8 cellular contexts compared by ENCODE assay signal in the genomic region with DNA sequence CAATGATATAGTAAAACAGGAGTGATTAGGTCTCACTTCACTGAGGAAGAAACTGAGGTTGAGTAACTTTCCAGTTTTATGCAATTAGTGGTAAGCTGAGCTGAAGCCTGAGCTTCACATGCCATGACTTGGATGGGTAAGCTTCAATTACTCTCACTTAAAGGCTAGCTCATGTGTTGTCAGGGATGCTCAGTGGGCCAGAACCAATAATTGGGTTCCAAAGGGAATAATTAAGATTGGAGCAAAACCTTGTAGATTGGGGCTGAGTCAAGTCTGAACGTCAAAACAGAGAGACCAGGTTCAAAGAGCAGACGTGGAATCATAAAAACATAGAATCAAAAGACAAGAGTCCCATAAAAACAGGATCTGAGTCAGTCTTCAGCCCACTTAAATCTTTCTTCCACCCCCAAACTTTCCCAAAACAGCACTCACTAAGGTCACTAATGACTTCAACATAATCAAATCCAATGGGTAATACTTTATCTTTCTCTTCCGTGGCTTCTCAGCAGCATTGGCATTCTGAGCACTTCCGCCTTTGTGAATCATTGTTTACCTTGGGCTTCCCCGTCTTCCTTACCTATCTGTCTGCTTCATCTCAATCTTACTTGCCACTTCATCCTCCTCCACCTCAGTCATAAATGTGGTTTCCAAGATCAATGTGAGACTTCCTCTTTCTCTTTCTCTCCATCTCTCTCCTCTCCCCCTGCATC. TPM values are rescaled to one million over a fixed set of nuclear protein-coding genes. Genes with fewer than 3 reads are reported as not detected.
DNase-seq lines count a peak whose midpoint lies in the region; ATAC-seq, FAIRE-seq and TF ChIP-seq lines count a peak whose summit lies in the region.

No MANE protein-coding gene starts in this region.

- no peaks in the 10 kb centered on the region for H3K36me3 ChIP-seq in keratinocyte (ENCODE audit: control insufficient read depth in 2 of 2, extremely low read depth in 1 of 2, insufficient read depth in 2 of 2, low read length in 2 of 2)
- H3K36me3 ChIP-seq in neuronal stem cell (replicated peaks in 1 of 2; ENCODE audit: control insufficient read depth in 2 of 2, insufficient read depth in 2 of 2, low read length in 2 of 2): no peaks in the 10 kb centered on the region

- DNase-seq in RPMI7951 (ENCODE audit: low read depth) (peak; percentile 83), keratinocyte (ENCODE audit: low read depth, low spot score) (no peak), neuronal stem cell (ENCODE audit: low spot score) (no peak), left ventricle myocardium superior (no peak), GDM1 (lab: John Stamatoyannopoulos, UW) (no peak), NCI-H748 (lab: John Stamatoyannopoulos, UW; ENCODE audit: unreplicated experiment) (no peak)

- H2BK120ac ChIP-seq in neuronal stem cell (ENCODE audit: low read depth, low read length): no peak overlapping the region

- H3K9me1 ChIP-seq in keratinocyte (ENCODE audit: control insufficient read depth, extremely low read depth, insufficient read depth, low read length): no peaks in the 10 kb centered on the region

- no peaks in the 10 kb centered on the region for H3K9me3 ChIP-seq in keratinocyte (ENCODE audit: control insufficient read depth, low read depth, low read length)
- H3K9me3 ChIP-seq in neuronal stem cell (replicated peaks in 1 of 2; ENCODE audit: control insufficient read depth in 2 of 2, insufficient read depth in 1 of 2, low read depth in 1 of 2, low read length in 2 of 2): no peaks in the 10 kb centered on the region

- no peak overlapping the region for H3K18ac ChIP-seq in neuronal stem cell (ENCODE audit: low read length)

- no peaks in the 10 kb centered on the region for H3K79me2 ChIP-seq in keratinocyte (ENCODE audit: control insufficient read depth, insufficient read depth, low read length)

- H2AFZ ChIP-seq in keratinocyte (ENCODE audit: control insufficient read depth, low read length) (peak overlapping the region; percentile 70), neuronal stem cell (ENCODE audit: low read length) (no peak overlapping the region)

- dilution Hi-C loops in keratinocyte (cut with MboI; ENCODE audit: extremely low pct_ligation_motif_present, low sequenced_read_pairs): no loop called here

- no peak overlapping the region for H3K14ac ChIP-seq in neuronal stem cell (ENCODE audit: low read length)

- H3K4me2 ChIP-seq in keratinocyte (ENCODE audit: control insufficient read depth, extremely low read depth, insufficient read depth, low read depth, low read length) (peak overlapping the region; percentile 68), neuronal stem cell (ENCODE audit: insufficient read depth, low read length, poor library complexity, severe bottlenecking) (no peak overlapping the region)

- H3K4me1 ChIP-seq in keratinocyte (ENCODE audit: control insufficient read depth, extremely low read depth, insufficient read depth, low read length) (peaks cover 21% of the 10 kb centered on the region), neuronal stem cell (ENCODE audit: control insufficient read depth in 2 of 2, insufficient read depth in 1 of 2, low read depth in 1 of 2, low read length in 2 of 2) (no peaks in the 10 kb centered on the region)

- ATAC-seq in GM18511 (IDR thresholded peaks at IDR 0.05; ENCODE audit: unreplicated experiment): peak; percentile 97
- ATAC-seq in HG02588 (IDR thresholded peaks at IDR 0.05; ENCODE audit: unreplicated experiment): peak; percentile 89
- no peak for ATAC-seq in left ventricle myocardium superior

- H3K27me3 ChIP-seq in keratinocyte (ENCODE audit: control insufficient read depth, extremely low read depth, insufficient read depth, low read length) (no peaks in the 10 kb centered on the region), neuronal stem cell (ENCODE audit: control insufficient read depth in 3 of 3, insufficient read depth in 3 of 3, low read depth in 1 of 3, low read length in 3 of 3) (peaks cover 0 to 12% (median 0%) of the 10 kb centered on the region in 3 experiments)

- H2BK15ac ChIP-seq in neuronal stem cell (ENCODE audit: low read length): no peak overlapping the region

- peak overlapping the region; percentile 79 for H3K27ac ChIP-seq in keratinocyte (ENCODE audit: control insufficient read depth, insufficient read depth, low read length)
- no peak overlapping the region for H3K27ac ChIP-seq in neuronal stem cell (replicated peaks; ENCODE audit: low read length)

- H3K4me3 ChIP-seq in keratinocyte (ENCODE audit: control insufficient read depth in 2 of 3, extremely low read depth in 1 of 3, insufficient read depth in 2 of 3, low read depth in 1 of 3, low read length in 3 of 3): no peak overlapping the region
- no peak overlapping the region for H3K4me3 ChIP-seq in neuronal stem cell (ENCODE audit: low read length in 2 of 2)

- H4K20me1 ChIP-seq in keratinocyte (ENCODE audit: control insufficient read depth, extremely low read depth, insufficient read depth, low read length): no peaks in the 10 kb centered on the region

- no peak overlapping the region for H3K23ac ChIP-seq in neuronal stem cell (ENCODE audit: low read depth, low read length, poor library complexity)

- H2BK12ac ChIP-seq in neuronal stem cell (ENCODE audit: low read length): no peak overlapping the region

- no CpG with 5 or more reads among the region's 5 CpGs for WGBS in neuronal stem cell (ENCODE audit: extremely low coverage in 2 of 2, insufficient read length in 2 of 2, insufficient replicate concordance in 1 of 2), 2 donors

- H3K79me1 ChIP-seq in neuronal stem cell (ENCODE audit: low read depth, low read length): no peaks in the 10 kb centered on the region

- no peak for TF ChIP-seq CTCF in keratinocyte (optimal IDR thresholded peaks at IDR 0.05 in 1 of 3, IDR thresholded peaks at IDR 0.05 in 1 of 3, conservative IDR thresholded peaks at IDR 0.05 in 1 of 3; ENCODE audit: extremely low read depth in 1 of 3, insufficient read depth in 2 of 3, low read length in 3 of 3)

- intact Hi-C loops in left ventricle myocardium superior (cut with micrococcal nuclease): no loop called here

- H3K9ac ChIP-seq in keratinocyte (ENCODE audit: control insufficient read depth, extremely low read depth, insufficient read depth, low read length) (peak overlapping the region; percentile 14), neuronal stem cell (ENCODE audit: low read depth, low read length, poor library complexity) (no peak overlapping the region)

- no peak overlapping the region for H2BK5ac ChIP-seq in neuronal stem cell (ENCODE audit: low read length)

- no peak overlapping the region for H4K91ac ChIP-seq in neuronal stem cell (ENCODE audit: low read depth, low read length, poor library complexity)

- H2AK5ac ChIP-seq in neuronal stem cell (ENCODE audit: low read depth, low read length): no peak overlapping the region

- FAIRE-seq in keratinocyte (lab: Jason Lieb, UNC): peak; percentile 98

- no peak overlapping the region for H3K4ac ChIP-seq in neuronal stem cell (ENCODE audit: low read length)

- no peak overlapping the region for H4K8ac ChIP-seq in neuronal stem cell (ENCODE audit: low read depth, low read length)

RNA-seq across cellular contexts. Expression of a gene that starts 23.0 kb away (rescaled TPM):
- 36.7 and 40.9 TPM in 2 replicates for total RNA-seq in RPMI7951 (2014; rRNA removed; shearing (Covaris generic))
- polyA plus RNA-seq in keratinocyte: 109 to 159 TPM (median 120 TPM) in 3 replicates
- 54.6 TPM for polyA plus RNA-seq in keratinocyte (2011; ENCODE audit: low read depth)
- polyA plus RNA-seq in keratinocyte (2011; cell fraction: cytosol; rRNA removed): 58.5 and 79.5 TPM in 2 replicates
- polyA plus RNA-seq in keratinocyte (2011; cell fraction: nucleus; rRNA removed): 351 and 352 TPM in 2 replicates
- polyA plus RNA-seq in keratinocyte (2012; ENCODE audit: low replicate concordance): 75.7 and 124 TPM in 2 replicates
- 306 to 451 TPM (median 333 TPM) in 3 replicates for polyA minus RNA-seq in keratinocyte
- polyA minus RNA-seq in keratinocyte (2011; cell fraction: cytosol; rRNA and poly(A)+ RNA removed): 216 TPM
- 624 and 980 TPM in 2 replicates for polyA minus RNA-seq in keratinocyte (2011; cell fraction: nucleus; rRNA and poly(A)+ RNA removed)
- polyA plus RNA-seq in neuronal stem cell (2013, experiment 1 of 2): 3.2 TPM
- 3.1 TPM for polyA plus RNA-seq in neuronal stem cell (2013, experiment 2 of 2)
- 11.2 TPM for total RNA-seq in left ventricle myocardium superior
